17 cellular contexts compared by ENCODE assay signal in genomic region chr9:137491735-137492432, GRCh38. TPM values are rescaled to one million over a fixed set of nuclear protein-coding genes. Genes with fewer than 3 reads are reported as not detected.
DNase-seq lines count a peak whose midpoint lies in the region; ATAC-seq and TF ChIP-seq lines count a peak whose summit lies in the region.
"Had no signal": no experiment of that assay in that cellular context is flagged by ENCODE, and none has a peak within 500 bp of the region (broad histone marks: within the 10 kb centered on the region; RNA-seq: fewer than 3 reads in every experiment).

No MANE protein-coding gene starts in this region.

- H3K27ac Mint-ChIP-seq in chondrocyte (ENCODE audit: unreplicated experiment): peak overlapping the region; percentile 59

- H3K9me3 Mint-ChIP-seq in chondrocyte (ENCODE audit: low read depth): no peaks in the 10 kb centered on the region

- H3K27ac ChIP-seq in right atrium auricular region (no peak overlapping the region), spleen (no peak overlapping the region), upper lobe of left lung (no peak overlapping the region)

- peaks cover 3% of the 10 kb centered on the region for H3K4me1 Mint-ChIP-seq in chondrocyte (ENCODE audit: low read depth)

- DNase-seq in Right ventricle myocardium superior (peak; percentile 24), right atrium auricular region (ENCODE audit: low spot score) (no peak), SHP77 (lab: John Stamatoyannopoulos, UW) (peak; percentile 77 to 84), chondrocyte (ENCODE audit: low spot score) (no peak), spleen (peak; percentile 47), upper lobe of left lung (no peak), dermis blood vessel endothelial cell (no peak), Right ventricle myocardium inferior (ENCODE audit: missing footprints) (no peak)
- DNase-seq: Caco-2, NCI-H1417 treated with DMSO at 0.1 percent for 48 hours, NCI-H2029 had no signal

- TF ChIP-seq EP300 in upper lobe of left lung (IDR thresholded peaks at IDR 0.05): no peak

- no peak for ATAC-seq in Right ventricle myocardium superior (ENCODE audit: poor library complexity)
- no peak for ATAC-seq in upper lobe of left lung (ENCODE audit: low FRiP score in 2 of 2)
- ATAC-seq in Right ventricle myocardium inferior: no peak

- H3K9me3 ChIP-seq in right atrium auricular region: no peaks in the 10 kb centered on the region
- H3K9me3 ChIP-seq in spleen: no peaks in the 10 kb centered on the region
- no peaks in the 10 kb centered on the region for H3K9me3 ChIP-seq in upper lobe of left lung
- H3K9me3 ChIP-seq: SK-N-SH had no signal

- H3K4me1 ChIP-seq in right atrium auricular region (no peaks in the 10 kb centered on the region), spleen (peaks cover 0 to 23% (median 4%) of the 10 kb centered on the region in 6 donors), upper lobe of left lung (peaks cover 0 to 10% (median 5%) of the 10 kb centered on the region in 4 donors)
- H3K4me1 ChIP-seq: Caco-2 had no signal

- WGBS in spleen, 5 donors: 75 to 88% (median 82%) methylated on average over 13 of the region's 13 CpGs
- WGBS in upper lobe of left lung, 2 donors: 87 to 91% methylated on average over 13 of the region's 13 CpGs

- H3K36me3 ChIP-seq in right atrium auricular region: no peaks in the 10 kb centered on the region
- peaks cover 0 to 8% (median 0%) of the 10 kb centered on the region in 6 donors for H3K36me3 ChIP-seq in spleen
- no peaks in the 10 kb centered on the region for H3K36me3 ChIP-seq in upper lobe of left lung

- no peak for TF ChIP-seq POLR2A in spleen (IDR thresholded peaks at IDR 0.05)
- no peak for TF ChIP-seq POLR2A in upper lobe of left lung (IDR thresholded peaks at IDR 0.05)

- H3K4me3 ChIP-seq in right atrium auricular region (no peak overlapping the region), spleen (no peak overlapping the region), upper lobe of left lung (no peak overlapping the region)

- peaks cover 7% of the 10 kb centered on the region for H3K36me3 Mint-ChIP-seq in chondrocyte (ENCODE audit: low read depth)
- H3K36me3 Mint-ChIP-seq: CD14-positive monocyte had no signal

- no peaks in the 10 kb centered on the region for H3K27me3 Mint-ChIP-seq in chondrocyte (ENCODE audit: low read depth)

- TF ChIP-seq CTCF in right atrium auricular region (IDR thresholded peaks at IDR 0.05) (no peak), chondrocyte (IDR thresholded peaks at IDR 0.05) (no peak), spleen (IDR thresholded peaks at IDR 0.05 in 8 of 11, conservative IDR thresholded peaks at IDR 0.05 in 3 of 11) (no peak), upper lobe of left lung (IDR thresholded peaks at IDR 0.05) (no peak)

- intact Hi-C loops in Right ventricle myocardium superior (cut with DNase I) (no loop called here), spleen (cut with DNase I; ENCODE audit: low total_unique reads) (no loop called here), Right ventricle myocardium inferior (cut with DNase I) (no loop called here)

- no peak overlapping the region for H3K4me3 Mint-ChIP-seq in chondrocyte (ENCODE audit: unreplicated experiment)
- H3K4me3 Mint-ChIP-seq: CD14-positive monocyte had no signal

- no peaks in the 10 kb centered on the region for H3K27me3 ChIP-seq in right atrium auricular region
- no peaks in the 10 kb centered on the region for H3K27me3 ChIP-seq in spleen (replicated peaks in 1 of 7)
- no peaks in the 10 kb centered on the region for H3K27me3 ChIP-seq in upper lobe of left lung

RNA-seq across cellular contexts. Expression of gene NSMF, which starts 32.8 kb away (rescaled TPM):
- total RNA-seq in Right ventricle myocardium superior (10.0 TPM), right atrium auricular region (10 to 100 TPM; 16.2 to 26.2 TPM), chondrocyte (81.5 to 86.8 TPM (median 86.1 TPM) in 3 replicates), spleen (10 to 100 TPM; 21.8 to 39.0 (median 25.5) TPM), upper lobe of left lung (10 to 100 TPM; 20.4 to 57.6 (median 25.9) TPM), dermis blood vessel endothelial cell (32.7 and 32.8 TPM in 2 replicates), Right ventricle myocardium inferior (11.5 TPM)
- polyA plus RNA-seq in spleen: 10 to 100 TPM; 21.8 to 49.3 (median 26.7) TPM

RNA-seq across cellular contexts. Expression of gene ENTPD8, which starts 50.7 kb away (rescaled TPM):
- total RNA-seq in Right ventricle myocardium superior (not detected), right atrium auricular region (not detected), chondrocyte (0.10 TPM in 1 of 3 replicates, not detected in the others), spleen (under 1 TPM in 3 of 7 donors, not detected in 4; 0.26 to 0.37 (median 0.28) TPM), upper lobe of left lung (under 1 TPM in 2 of 6 donors, not detected in 4; 0.15 to 0.17 TPM), dermis blood vessel endothelial cell (0.23 and 0.34 TPM in 2 replicates), Right ventricle myocardium inferior (not detected)
- under 1 TPM; 0.07 to 0.10 (median 0.09) TPM for polyA plus RNA-seq in spleen
- total RNA-seq: A673, LHCN-M2 had no signal
- polyA plus RNA-seq: CD14-positive monocyte had no signal

RNA-seq across cellular contexts. Expression of gene PNPLA7, which starts 58.3 kb away (rescaled TPM):
- total RNA-seq in Right ventricle myocardium superior (12.2 TPM), right atrium auricular region (1 to 10 TPM; 4.4 to 4.6 TPM), chondrocyte (3.6 to 4.2 TPM (median 4.1 TPM) in 3 replicates), spleen (10 to 100 TPM in 4 of 7 donors, 1 to 10 TPM in 3; 5.1 to 22.7 (median 11.3) TPM), upper lobe of left lung (100 to 1,000 TPM in 1 of 6 donors, 10 to 100 TPM in 2, 1 to 10 TPM in 3; 6.0 to 104 (median 14.0) TPM), dermis blood vessel endothelial cell (0.42 and 1.7 TPM in 2 replicates), Right ventricle myocardium inferior (9.8 TPM)
- polyA plus RNA-seq in spleen: 10 to 100 TPM in 2 of 3 donors, 1 to 10 TPM in 1; 8.4 to 19.9 (median 10.1) TPM
- total RNA-seq: G401, H4 had no signal

RNA-seq across cellular contexts. Expression of gene MRPL41, which starts 59.8 kb away (rescaled TPM):
- 272 TPM for total RNA-seq in Right ventricle myocardium superior
- total RNA-seq in right atrium auricular region: 100 to 1,000 TPM; 172 to 238 TPM
- 50.6 to 55.4 TPM (median 53.5 TPM) in 3 replicates for total RNA-seq in chondrocyte
- 10 to 100 TPM; 20.5 to 38.1 (median 32.8) TPM for total RNA-seq in spleen
- 10 to 100 TPM; 69.9 to 98.1 (median 84.9) TPM for polyA plus RNA-seq in spleen
- 100 to 1,000 TPM in 2 of 6 donors, 10 to 100 TPM in 4; 36.5 to 172 (median 62.1) TPM for total RNA-seq in upper lobe of left lung
- 32.5 and 58.2 TPM in 2 replicates for total RNA-seq in dermis blood vessel endothelial cell
- total RNA-seq in Right ventricle myocardium inferior: 244 TPM

Comparison
In these comparisons a context has a peak if more than half of its experiments do, and no peak if none do; other contexts are left out.
1. DNase-seq: peak in Right ventricle myocardium superior (single experiment), SHP77 (2 of 2) and spleen (single experiment); none in right atrium auricular region (single experiment), chondrocyte (single experiment), upper lobe of left lung (0 of 2), dermis blood vessel endothelial cell (single experiment) and Right ventricle myocardium inferior (single experiment).